ENCODE assay signal across 8 cellular contexts in genomic region chr1:37931493-37932158, GRCh38. TPM values are rescaled to one million over a fixed set of nuclear protein-coding genes. Genes with fewer than 3 reads are reported as not detected.
A peak's percentile ranks its signal among the peaks of the same experiment; 100 is the strongest.
DNase-seq lines count a peak whose midpoint lies in the region; ATAC-seq and TF ChIP-seq lines count a peak whose summit lies in the region.

No MANE protein-coding gene starts in this region.

- H3K27ac Mint-ChIP-seq in immature natural killer cell: peak overlapping the region; percentile 80 to 95 (median 92)

- DNase-seq in AG09319 (ENCODE audit: extremely low read depth, low read depth): peak; percentile 65
- DNase-seq in NCI-H2227 treated with DMSO at 0.1 percent for 48 hours (lab: John Stamatoyannopoulos, UW): peak; percentile 98
- peak; percentile 94 for DNase-seq in cardiac fibroblast (ENCODE audit: low read depth in 2 of 2)
- DNase-seq in immature natural killer cell: peak; percentile 94 to 95 (median 95)
- DNase-seq in smooth muscle cell of the brain vasculature (ENCODE audit: low read depth, low spot score): peak; percentile 89

- peak overlapping the region; percentile 96 to 99 (median 97) for H3K4me3 Mint-ChIP-seq in immature natural killer cell

- no peaks in the 10 kb centered on the region for H3K9me3 Mint-ChIP-seq in immature natural killer cell

- peaks cover 2 to 6% (median 3%) of the 10 kb centered on the region in 3 donors for H3K27me3 Mint-ChIP-seq in immature natural killer cell (ENCODE audit: low read depth in 3 of 3)

- peaks cover 39 to 54% of the 10 kb centered on the region in 2 donors for H3K4me1 Mint-ChIP-seq in immature natural killer cell

- H3K4me3 ChIP-seq in WI38 (ENCODE audit: low read depth, low read length): peak overlapping the region; percentile 78
- H3K4me3 ChIP-seq in cardiac fibroblast (replicated peaks in 1 of 2; ENCODE audit: low read depth in 2 of 2, low read length in 2 of 2): peak overlapping the region; percentile 65 to 68

- H3K36me3 Mint-ChIP-seq in immature natural killer cell: peaks cover 0 to 7% (median 3%) of the 10 kb centered on the region in 3 donors

- TF ChIP-seq CTCF in AG09319 (IDR thresholded peaks at IDR 0.05; ENCODE audit: low read depth, low read length): no peak
- TF ChIP-seq CTCF in WI38 (IDR thresholded peaks at IDR 0.05; ENCODE audit: low read depth, low read length): no peak
- no peak for TF ChIP-seq CTCF in cardiac fibroblast (IDR thresholded peaks at IDR 0.05; ENCODE audit: low read depth, low read length)

- ATAC-seq in GM19023 (IDR thresholded peaks at IDR 0.05; ENCODE audit: unreplicated experiment) (peak; percentile 94), HG03175 (IDR thresholded peaks at IDR 0.05; ENCODE audit: unreplicated experiment) (peak; percentile 95)

RNA-seq across cellular contexts. Expression of gene INPP5B, which starts 15.2 kb away (rescaled TPM):
- 10 to 100 TPM; 11.1 to 28.0 (median 13.6) TPM for polyA plus RNA-seq in immature natural killer cell

RNA-seq across cellular contexts. Expression of gene SF3A3, which starts 58.2 kb away (rescaled TPM):
- polyA plus RNA-seq in immature natural killer cell: 10 to 100 TPM; 62.3 to 81.7 (median 70.9) TPM

Comparison
In these comparisons a context has a peak if more than half of its experiments do, and no peak if none do; other contexts are left out.
1. Peak in every context shown above with its lines: DNase-seq, ATAC-seq and H3K4me3 ChIP-seq.